1 cellular context compared by ENCODE assay signal in the genomic region with DNA sequence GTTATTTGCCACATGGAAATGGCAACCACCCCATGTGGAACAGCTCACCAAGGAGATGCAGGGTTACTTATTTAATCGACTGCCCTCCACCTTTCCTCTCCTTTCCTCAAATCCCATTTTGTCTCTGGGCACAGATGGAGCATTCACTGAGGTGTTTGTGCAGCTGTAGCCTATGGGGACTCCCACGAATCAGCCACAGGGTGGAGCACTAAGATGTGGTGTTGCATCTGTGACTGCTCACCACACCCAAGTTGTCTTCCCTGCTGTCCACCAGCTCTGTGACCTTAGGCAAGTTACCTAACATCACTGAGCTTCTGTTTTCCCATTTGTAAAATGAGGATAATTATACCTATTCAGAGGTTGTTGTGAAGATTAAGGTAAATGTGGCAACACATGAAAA.
TF ChIP-seq lines count a peak whose summit lies in the region.

No MANE protein-coding gene starts in this region.

TF ChIP-seq in HCT116, 20 proteins besides CTCF, POLR2A, EP300 and RAD21 (continued from another document):
- TF ChIP-seq, protein P1, sequence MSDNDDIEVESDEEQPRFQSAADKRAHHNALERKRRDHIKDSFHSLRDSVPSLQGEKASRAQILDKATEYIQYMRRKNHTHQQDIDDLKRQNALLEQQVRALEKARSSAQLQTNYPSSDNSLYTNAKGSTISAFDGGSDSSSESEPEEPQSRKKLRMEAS (IDR thresholded peaks at IDR 0.05), result no peak
- no peak for TF ChIP-seq EZH2phosphoT487 (IDR thresholded peaks at IDR 0.05; ENCODE audit: borderline replicate concordance)
- TF ChIP-seq SP1 (IDR thresholded peaks at IDR 0.05; ENCODE audit: low read depth), result no peak
- no peak for TF ChIP-seq SRF (IDR thresholded peaks at IDR 0.05; ENCODE audit: low read depth)
- TF ChIP-seq TCF7L2 (IDR thresholded peaks at IDR 0.05; ENCODE audit: borderline replicate concordance, extremely low read depth, insufficient read depth, insufficient read length), result no peak
- TF ChIP-seq FOSL1 (IDR thresholded peaks at IDR 0.05; ENCODE audit: low read depth), result no peak
- TF ChIP-seq ZFX (IDR thresholded peaks at IDR 0.05), result no peak
- no peak for TF ChIP-seq EGR1 (IDR thresholded peaks at IDR 0.05; ENCODE audit: low read depth)
TF ChIP-seq in HCT116: peak in this region for 0.
